In the genomic region with DNA sequence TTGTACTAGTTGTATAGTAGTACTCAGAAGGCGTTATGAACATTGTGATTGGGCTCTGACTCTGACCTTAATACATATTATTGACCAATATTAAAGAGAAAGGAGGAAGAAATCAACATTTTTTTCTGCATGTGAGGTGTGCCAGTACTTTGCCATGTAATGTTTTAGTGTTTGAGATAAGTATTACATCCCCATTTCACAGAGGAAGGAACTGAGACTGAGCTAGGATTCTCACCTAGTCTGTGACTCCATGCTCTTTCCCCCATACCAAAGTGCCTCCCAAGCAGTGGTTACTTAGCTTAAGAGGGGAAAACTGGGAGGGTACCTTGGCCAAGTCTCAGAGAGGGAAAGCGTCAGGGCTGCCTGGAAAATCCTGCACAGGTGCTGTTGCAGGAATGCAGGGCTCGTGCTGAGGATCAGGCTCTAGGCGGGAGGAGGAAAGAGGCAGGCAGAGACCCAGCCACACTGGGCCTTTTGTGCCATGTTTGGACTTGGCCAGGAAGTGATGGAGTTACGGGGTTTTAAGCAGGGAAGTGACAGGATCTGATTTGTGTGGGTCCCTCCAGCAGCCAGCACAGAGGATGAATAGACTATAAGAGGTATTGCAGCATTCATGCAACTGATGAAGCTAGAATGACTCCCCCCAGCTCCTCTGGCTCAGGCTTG, we compare ENCODE assay signal across 8 cellular contexts. TPM values are rescaled to one million over a fixed set of nuclear protein-coding genes. Genes with fewer than 3 reads are reported as not detected.
DNase-seq lines count a peak whose midpoint lies in the region; ATAC-seq and TF ChIP-seq lines count a peak whose summit lies in the region.

No MANE protein-coding gene starts in this region.

- peaks cover 13% of the 10 kb centered on the region for H3K4me1 ChIP-seq in GM23338 (ENCODE audit: insufficient read depth)

- H3K4me1 Mint-ChIP-seq in GM23338 = peaks cover 23% of the 10 kb centered on the region

- no peaks in the 10 kb centered on the region; the same call in 1 of the 2 replicates for H4K20me1 ChIP-seq in GM23338 (replicated peaks; ENCODE audit: insufficient read depth)
- H4K20me1 ChIP-seq in SU-DHL-6 (ENCODE audit: low read depth, low read length) = no peaks in the 10 kb centered on the region

- TF ChIP-seq CTCF in GM23338 (conservative IDR thresholded peaks at IDR 0.05; ENCODE audit: low read depth in 2 of 2) = no peak
- no peak for TF ChIP-seq CTCF in SU-DHL-6 (IDR thresholded peaks at IDR 0.05; ENCODE audit: insufficient read depth, low read length, poor library complexity, severe bottlenecking)
- TF ChIP-seq CTCF in fibroblast of mammary gland (conservative IDR thresholded peaks at IDR 0.05; ENCODE audit: control insufficient read depth, insufficient read depth, low read depth, low read length) = no peak

- H3K27ac Mint-ChIP-seq in GM23338 = no peak overlapping the region

- H3K9me3 ChIP-seq in SU-DHL-6 (ENCODE audit: insufficient read depth, low read length) = no peaks in the 10 kb centered on the region

- H3K9ac ChIP-seq in SU-DHL-6 (ENCODE audit: low read length) = no peak overlapping the region

- H3K27ac ChIP-seq in GM23338 (ENCODE audit: low read depth) (no peak overlapping the region), SU-DHL-6 (ENCODE audit: low read depth, low read length) (no peak overlapping the region), skin epidermis (peak overlapping the region in 15 of 21 experiments; percentile 43 to 94 (median 77))

- no peaks in the 10 kb centered on the region for H3K9me2 ChIP-seq in GM23338 (ENCODE audit: insufficient read depth)
- H3K9me2 ChIP-seq in SU-DHL-6 (replicated peaks; ENCODE audit: insufficient read depth, low read length) = no peaks in the 10 kb centered on the region

- no peaks in the 10 kb centered on the region for H3K9me3 Mint-ChIP-seq in GM23338

- H3F3A ChIP-seq in GM23338 (replicated peaks; ENCODE audit: low read depth) = no peaks in the 10 kb centered on the region
- no peaks in the 10 kb centered on the region for H3F3A ChIP-seq in SU-DHL-6 (ENCODE audit: insufficient read depth)

- H3K79me2 ChIP-seq in GM23338 (replicated peaks; ENCODE audit: insufficient read depth) (peaks cover 17% of the 10 kb centered on the region), SU-DHL-6 (ENCODE audit: insufficient read depth, low read length) (peaks cover 7% of the 10 kb centered on the region)

- H3K36me3 ChIP-seq in GM23338 (ENCODE audit: insufficient read depth) = peaks cover 10% of the 10 kb centered on the region
- no peaks in the 10 kb centered on the region for H3K36me3 ChIP-seq in SU-DHL-6 (ENCODE audit: low read length)

- peaks cover 14% of the 10 kb centered on the region for H3K27me3 Mint-ChIP-seq in GM23338 (ENCODE audit: insufficient read depth, low read depth, poor library complexity)

- H3K27me3 ChIP-seq in GM23338 (ENCODE audit: insufficient read depth) = no peaks in the 10 kb centered on the region
- no peaks in the 10 kb centered on the region for H3K27me3 ChIP-seq in SU-DHL-6 (ENCODE audit: low read length)

- ATAC-seq in GM23338 (no peak), HG03520 (IDR thresholded peaks at IDR 0.05; ENCODE audit: unreplicated experiment) (no peak), GM21528 (IDR thresholded peaks at IDR 0.05; ENCODE audit: low FRiP score, unreplicated experiment) (no peak)

- H2AFZ ChIP-seq in GM23338 = no peak overlapping the region
- H2AFZ ChIP-seq in SU-DHL-6 (ENCODE audit: low read depth, low read length, severe bottlenecking) = no peak overlapping the region

- peaks cover 35% of the 10 kb centered on the region for H3K36me3 Mint-ChIP-seq in GM23338 (ENCODE audit: low read depth)

- H3K4me3 Mint-ChIP-seq in GM23338 = peak overlapping the region; percentile 89

- DNase-seq in GM23338 (ENCODE audit: low spot score) (no peak), fibroblast of mammary gland (ENCODE audit: low read depth) (no peak), NCI-H82 (lab: John Stamatoyannopoulos, UW) (no peak), middle frontal gyrus (ENCODE audit: extremely low spot score, low spot score) (no peak)

- H3K4me2 ChIP-seq in GM23338 (peak overlapping the region; percentile 98; the same call in 1 of the 2 replicates), SU-DHL-6 (ENCODE audit: low read depth, low read length, poor library complexity, severe bottlenecking) (peak overlapping the region; percentile 95)

- H3K4me3 ChIP-seq in GM23338 (peak overlapping the region; percentile 96), SU-DHL-6 (ENCODE audit: insufficient read depth, low read length, poor library complexity, severe bottlenecking) (no peak overlapping the region), fibroblast of mammary gland (ENCODE audit: control insufficient read depth, low read depth, low read length) (peak overlapping the region; percentile 94), skin epidermis (peak overlapping the region in 1 of 7 experiments; percentile 91)

TF ChIP-seq in GM23338, 12 proteins besides CTCF, POLR2A, EP300 and RAD21 (continues in another document):
- TF ChIP-seq POLR2AphosphoS5 (IDR thresholded peaks at IDR 0.05; ENCODE audit: low read depth) (no peak), ZNF114 (CRISPR knock-in tag; IDR thresholded peaks at IDR 0.05) (no peak), JUNB (IDR thresholded peaks at IDR 0.05; ENCODE audit: unreplicated experiment) (no peak), STAT1 (IDR thresholded peaks at IDR 0.05; ENCODE audit: unreplicated experiment) (no peak), CREB1 (CRISPR knock-in tag; IDR thresholded peaks at IDR 0.05; ENCODE audit: low read depth) (no peak)
- TF ChIP-seq, protein P1, sequence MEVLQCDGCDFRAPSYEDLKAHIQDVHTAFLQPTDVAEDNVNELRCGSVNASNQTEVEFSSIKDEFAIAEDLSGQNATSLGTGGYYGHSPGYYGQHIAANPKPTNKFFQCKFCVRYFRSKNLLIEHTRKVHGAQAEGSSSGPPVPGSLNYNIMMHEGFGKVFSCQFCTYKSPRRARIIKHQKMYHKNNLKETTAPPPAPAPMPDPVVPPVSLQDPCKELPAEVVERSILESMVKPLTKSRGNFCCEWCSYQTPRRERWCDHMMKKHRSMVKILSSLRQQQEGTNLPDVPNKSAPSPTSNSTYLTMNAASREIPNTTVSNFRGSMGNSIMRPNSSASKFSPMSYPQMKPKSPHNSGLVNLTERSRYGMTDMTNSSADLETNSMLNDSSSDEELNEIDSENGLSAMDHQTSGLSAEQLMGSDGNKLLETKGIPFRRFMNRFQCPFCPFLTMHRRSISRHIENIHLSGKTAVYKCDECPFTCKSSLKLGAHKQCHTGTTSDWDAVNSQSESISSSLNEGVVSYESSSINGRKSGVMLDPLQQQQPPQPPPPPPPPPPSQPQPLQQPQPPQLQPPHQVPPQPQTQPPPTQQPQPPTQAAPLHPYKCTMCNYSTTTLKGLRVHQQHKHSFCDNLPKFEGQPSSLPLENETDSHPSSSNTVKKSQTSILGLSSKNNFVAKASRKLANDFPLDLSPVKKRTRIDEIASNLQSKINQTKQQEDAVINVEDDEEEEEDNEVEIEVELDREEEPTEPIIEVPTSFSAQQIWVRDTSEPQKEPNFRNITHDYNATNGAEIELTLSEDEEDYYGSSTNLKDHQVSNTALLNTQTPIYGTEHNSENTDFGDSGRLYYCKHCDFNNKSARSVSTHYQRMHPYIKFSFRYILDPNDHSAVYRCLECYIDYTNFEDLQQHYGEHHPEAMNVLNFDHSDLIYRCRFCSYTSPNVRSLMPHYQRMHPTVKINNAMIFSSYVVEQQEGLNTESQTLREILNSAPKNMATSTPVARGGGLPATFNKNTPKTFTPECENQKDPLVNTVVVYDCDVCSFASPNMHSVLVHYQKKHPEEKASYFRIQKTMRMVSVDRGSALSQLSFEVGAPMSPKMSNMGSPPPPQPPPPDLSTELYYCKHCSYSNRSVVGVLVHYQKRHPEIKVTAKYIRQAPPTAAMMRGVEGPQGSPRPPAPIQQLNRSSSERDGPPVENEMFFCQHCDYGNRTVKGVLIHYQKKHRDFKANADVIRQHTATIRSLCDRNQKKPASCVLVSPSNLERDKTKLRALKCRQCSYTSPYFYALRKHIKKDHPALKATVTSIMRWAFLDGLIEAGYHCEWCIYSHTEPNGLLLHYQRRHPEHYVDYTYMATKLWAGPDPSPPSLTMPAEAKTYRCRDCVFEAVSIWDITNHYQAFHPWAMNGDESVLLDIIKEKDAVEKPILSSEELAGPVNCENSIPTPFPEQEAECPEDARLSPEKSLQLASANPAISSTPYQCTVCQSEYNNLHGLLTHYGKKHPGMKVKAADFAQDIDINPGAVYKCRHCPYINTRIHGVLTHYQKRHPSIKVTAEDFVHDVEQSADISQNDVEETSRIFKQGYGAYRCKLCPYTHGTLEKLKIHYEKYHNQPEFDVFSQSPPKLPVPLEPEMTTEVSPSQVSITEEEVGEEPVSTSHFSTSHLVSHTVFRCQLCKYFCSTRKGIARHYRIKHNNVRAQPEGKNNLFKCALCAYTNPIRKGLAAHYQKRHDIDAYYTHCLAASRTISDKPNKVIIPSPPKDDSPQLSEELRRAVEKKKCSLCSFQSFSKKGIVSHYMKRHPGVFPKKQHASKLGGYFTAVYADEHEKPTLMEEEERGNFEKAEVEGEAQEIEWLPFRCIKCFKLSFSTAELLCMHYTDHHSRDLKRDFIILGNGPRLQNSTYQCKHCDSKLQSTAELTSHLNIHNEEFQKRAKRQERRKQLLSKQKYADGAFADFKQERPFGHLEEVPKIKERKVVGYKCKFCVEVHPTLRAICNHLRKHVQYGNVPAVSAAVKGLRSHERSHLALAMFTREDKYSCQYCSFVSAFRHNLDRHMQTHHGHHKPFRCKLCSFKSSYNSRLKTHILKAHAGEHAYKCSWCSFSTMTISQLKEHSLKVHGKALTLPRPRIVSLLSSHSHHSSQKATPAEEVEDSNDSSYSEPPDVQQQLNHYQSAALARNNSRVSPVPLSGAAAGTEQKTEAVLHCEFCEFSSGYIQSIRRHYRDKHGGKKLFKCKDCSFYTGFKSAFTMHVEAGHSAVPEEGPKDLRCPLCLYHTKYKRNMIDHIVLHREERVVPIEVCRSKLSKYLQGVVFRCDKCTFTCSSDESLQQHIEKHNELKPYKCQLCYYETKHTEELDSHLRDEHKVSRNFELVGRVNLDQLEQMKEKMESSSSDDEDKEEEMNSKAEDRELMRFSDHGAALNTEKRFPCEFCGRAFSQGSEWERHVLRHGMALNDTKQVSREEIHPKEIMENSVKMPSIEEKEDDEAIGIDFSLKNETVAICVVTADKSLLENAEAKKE (CRISPR knock-in tag; IDR thresholded peaks at IDR 0.05) = no peak

RNA-seq across cellular contexts. Expression of a gene that starts 1.7 kb away (rescaled TPM):
- total RNA-seq in GM23338 (2014; rRNA removed; shearing (Covaris generic)) = 28.2 and 36.0 TPM in 2 replicates
- polyA plus RNA-seq in GM23338 (2016; fragmentation: Nextera tagmentation; extraction: Ambion mirVana) = 77.7 and 83.3 TPM in 2 replicates

RNA-seq across cellular contexts. Expression of a gene that starts 2.1 kb away (rescaled TPM):
- 157 and 203 TPM in 2 replicates for total RNA-seq in GM23338 (2014; rRNA removed; shearing (Covaris generic))
- 77.8 and 90.8 TPM in 2 replicates for polyA plus RNA-seq in GM23338 (2016; fragmentation: Nextera tagmentation; extraction: Ambion mirVana)

RNA-seq across cellular contexts. Expression of a gene that starts 11.2 kb away (rescaled TPM):
- total RNA-seq in GM23338 (2014; rRNA removed; shearing (Covaris generic)) = 1.6 TPM in 1 of 2 replicates, not detected in the other
- polyA plus RNA-seq in GM23338 (2016; fragmentation: Nextera tagmentation; extraction: Ambion mirVana) = 0.37 and 0.44 TPM in 2 replicates

RNA-seq across cellular contexts. Expression of a gene that starts 20.3 kb away (rescaled TPM):
- 16.5 and 20.8 TPM in 2 replicates for total RNA-seq in GM23338 (2014; rRNA removed; shearing (Covaris generic))
- 9.5 and 12.0 TPM in 2 replicates for polyA plus RNA-seq in GM23338 (2016; fragmentation: Nextera tagmentation; extraction: Ambion mirVana)

RNA-seq across cellular contexts. Expression of a gene that starts 55.0 kb away (rescaled TPM):
- total RNA-seq in GM23338 (2014; rRNA removed; shearing (Covaris generic)) = 195 and 217 TPM in 2 replicates
- 242 and 271 TPM in 2 replicates for polyA plus RNA-seq in GM23338 (2016; fragmentation: Nextera tagmentation; extraction: Ambion mirVana)

Comparison
In these comparisons a context has a peak if more than half of its experiments do, and no peak if none do; other contexts are left out.
1. H3K27ac ChIP-seq: peak in skin epidermis (15 of 21); none in GM23338 (single experiment) and SU-DHL-6 (single experiment).